ENCODE assay signal across 9 cellular contexts in the genomic region with DNA sequence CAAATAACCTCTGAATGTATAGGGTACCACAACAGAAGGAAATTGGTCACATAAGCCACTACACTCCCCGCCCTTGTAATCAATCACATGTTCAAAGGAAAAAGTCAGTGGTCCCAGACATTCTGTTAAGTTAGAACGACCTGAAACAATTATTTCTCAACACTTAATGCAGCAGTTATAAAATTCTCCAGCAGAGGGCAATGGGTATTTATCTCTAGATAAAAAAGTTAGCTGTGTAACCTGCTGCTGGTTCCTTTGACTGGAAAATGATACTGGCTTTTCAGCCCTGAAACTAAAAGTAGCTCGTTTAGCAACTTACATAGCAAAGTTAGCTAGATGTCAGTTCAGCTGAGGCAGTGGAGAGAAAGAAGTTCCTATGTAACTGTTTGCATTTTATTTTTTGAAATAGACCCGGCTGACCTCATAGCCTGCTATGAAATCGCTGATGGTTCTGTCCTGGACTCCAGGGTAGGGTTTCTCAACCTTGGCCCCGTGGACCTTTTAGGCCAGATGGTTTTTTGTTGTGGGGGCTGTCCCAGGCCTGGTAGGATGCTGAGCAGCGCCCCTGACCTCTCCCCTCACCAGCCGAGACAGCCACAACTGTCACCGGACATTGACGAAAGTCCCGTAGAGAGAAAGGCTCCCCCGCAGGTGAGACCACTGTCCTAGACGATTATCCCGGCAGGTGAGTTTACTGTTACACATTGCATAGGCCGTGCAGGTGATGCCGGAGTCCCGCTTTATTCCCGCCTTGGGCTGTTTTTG. TPM values are rescaled to one million over a fixed set of nuclear protein-coding genes. Genes with fewer than 3 reads are reported as not detected.
DNase-seq lines count a peak whose midpoint lies in the region; ATAC-seq and TF ChIP-seq lines count a peak whose summit lies in the region.
"Had no signal": no experiment of that assay in that cellular context is flagged by ENCODE, and none has a peak within 500 bp of the region (broad histone marks: within the 10 kb centered on the region; RNA-seq: fewer than 3 reads in every experiment).

No MANE protein-coding gene starts in this region.

- no peak overlapping the region for H3K4me3 ChIP-seq in CD4-positive, alpha-beta memory T cell (ENCODE audit: low read length in 2 of 2)
- no peak overlapping the region for H3K4me3 ChIP-seq in fibroblast of the aortic adventitia (ENCODE audit: low read depth, low read length)
- H3K4me3 ChIP-seq in prostate gland, result no peak overlapping the region

- 70% methylated on average over 18 of the region's 18 CpGs for WGBS in prostate gland

- intact Hi-C loops in CD4-positive, alpha-beta memory T cell (cut with micrococcal nuclease), result no loop called here
- intact Hi-C loops in prostate gland (cut with DNase I), result loop anchor here (5.0 kb wide), 1 partner anchor 204 kb away; no protein-coding TSS in a partner anchor

- peak overlapping the region in 1 of 7 donors; percentile 1 for H3K27ac Mint-ChIP-seq in CD4-positive, alpha-beta memory T cell
- no peak overlapping the region for H3K27ac Mint-ChIP-seq in T-helper 17 cell

- no peaks in the 10 kb centered on the region for H3K9me3 ChIP-seq in CD4-positive, alpha-beta memory T cell (ENCODE audit: control insufficient read depth in 1 of 2, low read length in 2 of 2)
- no peaks in the 10 kb centered on the region for H3K9me3 ChIP-seq in T-helper 17 cell (ENCODE audit: control insufficient read depth, low read length, poor library complexity, severe bottlenecking)
- no peaks in the 10 kb centered on the region for H3K9me3 ChIP-seq in prostate gland

- no peak overlapping the region for H3K4me3 Mint-ChIP-seq in CD4-positive, alpha-beta memory T cell
- no peak overlapping the region for H3K4me3 Mint-ChIP-seq in T-helper 17 cell

- POLR2A ChIA-PET in CD4-positive, alpha-beta memory T cell (lab: Charles Lee; ENCODE audit: partially characterized antibody), result no interaction called here

- H3K4me1 ChIP-seq in CD4-positive, alpha-beta memory T cell (ENCODE audit: insufficient read depth, low read length), result no peaks in the 10 kb centered on the region
- H3K4me1 ChIP-seq in prostate gland (replicated peaks), result no peaks in the 10 kb centered on the region

- peak in 4 of 5 donors; percentile 16 to 49 (median 42) for DNase-seq in CD4-positive, alpha-beta memory T cell
- DNase-seq in T-helper 17 cell, result no peak
- DNase-seq in fibroblast of the aortic adventitia (ENCODE audit: low read depth), result peak; percentile 74
- peak; percentile 43 for DNase-seq in prostate gland (ENCODE audit: low spot score)
- no peak for DNase-seq in GDM1 (lab: John Stamatoyannopoulos, UW)

- no peak for TF ChIP-seq POLR2A in prostate gland (IDR thresholded peaks at IDR 0.05)

- TF ChIP-seq CTCF in LNCAP (IDR thresholded peaks at IDR 0.05) (peak; percentile 82), fibroblast of the aortic adventitia (IDR thresholded peaks at IDR 0.05; ENCODE audit: insufficient read depth, low read length) (peak; percentile 73), prostate gland (IDR thresholded peaks at IDR 0.05) (peak; percentile 58 to 87 (median 73))

- ATAC-seq in GM18511 (IDR thresholded peaks at IDR 0.05; ENCODE audit: unreplicated experiment) (peak; percentile 75), T-helper 17 cell (peak; percentile 54), GM21447 (IDR thresholded peaks at IDR 0.05; ENCODE audit: unreplicated experiment) (no peak)

- H3K36me3 Mint-ChIP-seq in CD4-positive, alpha-beta memory T cell, result no peaks in the 10 kb centered on the region
- H3K36me3 Mint-ChIP-seq in T-helper 17 cell (ENCODE audit: low read depth), result peaks cover 3% of the 10 kb centered on the region

- CTCF ChIA-PET in CD4-positive, alpha-beta memory T cell (lab: Charles Lee; ENCODE audit: partially characterized antibody), result interaction anchor here (0.6 to 3.9 kb wide), 16 partner anchors 8 to 1382 kb away, joined by 3 to 39 read pairs (median 5); no protein-coding TSS in a partner anchor

- no peaks in the 10 kb centered on the region for H3K36me3 ChIP-seq in CD4-positive, alpha-beta memory T cell (ENCODE audit: insufficient read depth, low read length)
- no peaks in the 10 kb centered on the region for H3K36me3 ChIP-seq in prostate gland

- H3K27ac ChIP-seq in CD4-positive, alpha-beta memory T cell (ENCODE audit: low read depth, low read length), result no peak overlapping the region
- no peak overlapping the region for H3K27ac ChIP-seq in prostate gland

- H3K27me3 Mint-ChIP-seq in CD4-positive, alpha-beta memory T cell, result peaks cover 1 to 9% of the 10 kb centered on the region in 2 donors
- H3K27me3 Mint-ChIP-seq in T-helper 17 cell, result peaks cover 44% of the 10 kb centered on the region

- no peaks in the 10 kb centered on the region for H3K9me3 Mint-ChIP-seq in CD4-positive, alpha-beta memory T cell

- no peaks in the 10 kb centered on the region for H3K27me3 ChIP-seq in CD4-positive, alpha-beta memory T cell (ENCODE audit: insufficient read depth, low read length)
- H3K27me3 ChIP-seq in prostate gland (replicated peaks; ENCODE audit: insufficient read depth), result no peaks in the 10 kb centered on the region

- peaks cover 0 to 2% (median 0%) of the 10 kb centered on the region in 4 donors for H3K4me1 Mint-ChIP-seq in CD4-positive, alpha-beta memory T cell
- H3K4me1 Mint-ChIP-seq in T-helper 17 cell, result peaks cover 6% of the 10 kb centered on the region

RNA-seq across cellular contexts. Expression of a gene that starts 40.2 kb away (rescaled TPM):
- total RNA-seq in CD4-positive, alpha-beta memory T cell, result 1 to 10 TPM in 1 of 2 experiments, under 1 TPM in 1; 0.47 to 1.3 TPM
- 1 to 10 TPM in 1 of 2 donors, under 1 TPM in 1; 0.18 to 1.1 TPM for polyA plus RNA-seq in CD4-positive, alpha-beta memory T cell
- total RNA-seq in T-helper 17 cell, result 1 to 10 TPM; 3.2 to 5.1 TPM
- total RNA-seq in fibroblast of the aortic adventitia (ENCODE audit: low replicate concordance), result 3.1 and 4.7 TPM in 2 replicates
- total RNA-seq in prostate gland, result 10 to 100 TPM; 24.7 to 39.9 TPM
- total RNA-seq: T-helper 1 cell treated with Interleukin-12 subunit alpha and Interleukin-12 subunit beta and Interleukin-4 antibody, amounts not matched to agents 30 ng/mL and 1 ng/mL, for 36 hours had no signal

RNA-seq across cellular contexts. Expression of a gene that starts 40.8 kb away (rescaled TPM):
- under 1 TPM; 0.47 to 0.49 TPM for total RNA-seq in CD4-positive, alpha-beta memory T cell
- under 1 TPM in 1 of 2 donors, not detected in 1; 0.14 TPM for polyA plus RNA-seq in CD4-positive, alpha-beta memory T cell
- total RNA-seq in T-helper 17 cell, result under 1 TPM in 1 of 2 donors, not detected in 1; 0.72 TPM
- 0.98 and 1.2 TPM in 2 replicates for total RNA-seq in fibroblast of the aortic adventitia (ENCODE audit: low replicate concordance)
- 10 to 100 TPM; 77.6 to 98.3 TPM for total RNA-seq in prostate gland

Comparison
In these comparisons a context has a peak if more than half of its experiments do, and no peak if none do; other contexts are left out.
1. DNase-seq: peak in CD4-positive, alpha-beta memory T cell (4 of 5), fibroblast of the aortic adventitia (single experiment) and prostate gland (single experiment); none in T-helper 17 cell (0 of 3) and GDM1 (single experiment).
2. RNA of a gene that starts 40.8 kb away (total RNA-seq): 77.6 to 98.3 TPM in prostate gland; 0.98 to 1.2 TPM in fibroblast of the aortic adventitia, 0.72 TPM in T-helper 17 cell and 0.47 to 0.49 TPM in CD4-positive, alpha-beta memory T cell; every median in the first group is over 10 times any median in the second.
3. Peak in every context shown above with its lines, with median percentiles within 50 percentile points of each other: CTCF ChIP-seq.